In the genomic region with DNA sequence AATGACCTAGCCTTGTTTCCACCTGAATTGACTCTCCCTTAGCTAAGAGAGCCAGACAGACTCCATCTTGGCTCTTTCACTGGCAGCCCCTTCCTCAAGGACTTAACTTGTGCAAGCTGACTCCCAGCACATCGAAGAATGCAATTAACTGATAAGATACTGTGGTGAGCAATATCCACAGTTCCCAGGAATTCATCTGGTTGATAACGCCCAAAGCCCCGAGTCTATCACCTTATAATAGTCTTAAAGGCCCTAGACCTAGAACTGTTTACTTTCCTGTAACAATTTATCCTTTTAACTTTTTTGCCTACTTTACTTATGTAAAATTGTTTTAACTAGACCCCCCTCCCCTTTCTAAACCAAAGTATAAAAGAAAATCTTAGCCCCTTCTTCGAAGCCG, we compare ENCODE assay signal across 6 cellular contexts.
A peak's percentile ranks its signal among the peaks of the same experiment; 100 is the strongest.
DNase-seq lines count a peak whose midpoint lies in the region; ATAC-seq and TF ChIP-seq lines count a peak whose summit lies in the region.
"Not testable (repeated sequence)": the region's sequence is repeated elsewhere in the genome, so short reads cannot be mapped to it uniquely, and the experiment has no call there.

No MANE protein-coding gene starts in this region.

- peaks cover 23% of the 10 kb centered on the region for H3K4me1 Mint-ChIP-seq in central memory CD8-positive, alpha-beta T cell
- H3K4me1 Mint-ChIP-seq in endodermal cell, result peaks cover 47% of the 10 kb centered on the region
- H3K4me1 Mint-ChIP-seq in stimulated activated naive CD8-positive, alpha-beta T cell treated with anti-CD3 and anti-CD28 coated beads, Interleukin-15, Interleukin-2, amounts not matched to agents 100 ng/mL and 50 ng/mL, for 24 hours (ENCODE audit: low read depth), result peaks cover 14% of the 10 kb centered on the region

- H2BK15ac ChIP-seq in mesendoderm (replicated peaks; ENCODE audit: low read depth), result not testable (repeated sequence)

- H3K27ac ChIP-seq in endodermal cell (ENCODE audit: low read depth, low read length) (peak overlapping the region; percentile 41), hepatocyte (peak overlapping the region; percentile 74), mesendoderm (ENCODE audit: low read depth, low read length) (peak overlapping the region; percentile 60)

- H3K4me3 Mint-ChIP-seq in central memory CD8-positive, alpha-beta T cell; endodermal cell; stimulated activated naive CD8-positive, alpha-beta T cell treated with anti-CD3 and anti-CD28 coated beads, Interleukin-15, Interleukin-2, amounts not matched to agents 100 ng/mL and 50 ng/mL, for 24 hours: not testable (repeated sequence)

- H3K36me3 Mint-ChIP-seq in central memory CD8-positive, alpha-beta T cell (ENCODE audit: insufficient read depth), result peaks cover 19% of the 10 kb centered on the region
- H3K36me3 Mint-ChIP-seq in endodermal cell (ENCODE audit: low read depth), result peaks cover 59% of the 10 kb centered on the region
- H3K36me3 Mint-ChIP-seq in stimulated activated naive CD8-positive, alpha-beta T cell treated with anti-CD3 and anti-CD28 coated beads, Interleukin-15, Interleukin-2, amounts not matched to agents 100 ng/mL and 50 ng/mL, for 24 hours (ENCODE audit: low read depth), result not testable (repeated sequence)

- H3K27me3 Mint-ChIP-seq in central memory CD8-positive, alpha-beta T cell; endodermal cell (ENCODE audit: insufficient read depth); stimulated activated naive CD8-positive, alpha-beta T cell treated with anti-CD3 and anti-CD28 coated beads, Interleukin-15, Interleukin-2, amounts not matched to agents 100 ng/mL and 50 ng/mL, for 24 hours: not testable (repeated sequence)

- H3K9me3 ChIP-seq in endodermal cell (ENCODE audit: control insufficient read depth, low read length), result peaks cover 14% of the 10 kb centered on the region
- not testable (repeated sequence) for H3K9me3 ChIP-seq in hepatocyte (ENCODE audit: low read depth)

- H3K4me3 ChIP-seq in endodermal cell (ENCODE audit: low read length); hepatocyte; mesendoderm (ENCODE audit: low read length): not testable (repeated sequence)

- not testable (repeated sequence) for H3K56ac ChIP-seq in mesendoderm (ENCODE audit: low read length)

- not testable (repeated sequence) for H3K18ac ChIP-seq in mesendoderm (ENCODE audit: low read length)

- not testable (repeated sequence) for H3K9me2 ChIP-seq in hepatocyte (replicated peaks; ENCODE audit: insufficient read depth)

- WGBS in endodermal cell (ENCODE audit: insufficient coverage in 1 of 2, insufficient read length in 1 of 2), 2 experiments, result 60 to 67% methylated on average over 2 to 5 of the region's 5 CpGs
- 31% methylated on average over 5 of the region's 5 CpGs for WGBS in hepatocyte (ENCODE audit: low lambda C conversion rate, missing lambda C conversion rate)
- no CpG with 5 or more reads among the region's 5 CpGs for WGBS in mesendoderm (ENCODE audit: extremely low coverage, insufficient coverage, low lambda C conversion rate)

- peak overlapping the region; percentile 43 for H3K9ac ChIP-seq in endodermal cell (ENCODE audit: extremely low read depth, low read length, poor library complexity, severe bottlenecking)
- not testable (repeated sequence) for H3K9ac ChIP-seq in mesendoderm (ENCODE audit: low read length)

- not testable (repeated sequence) for H3K23ac ChIP-seq in mesendoderm (ENCODE audit: low read length)

- H3K9me3 Mint-ChIP-seq in central memory CD8-positive, alpha-beta T cell; stimulated activated naive CD8-positive, alpha-beta T cell treated with anti-CD3 and anti-CD28 coated beads, Interleukin-15, Interleukin-2, amounts not matched to agents 100 ng/mL and 50 ng/mL, for 24 hours: not testable (repeated sequence)
- peaks cover 71% of the 10 kb centered on the region for H3K9me3 Mint-ChIP-seq in endodermal cell

- H4K5ac ChIP-seq in mesendoderm (ENCODE audit: low read length), result not testable (repeated sequence)

- not testable (repeated sequence) for H4K8ac ChIP-seq in mesendoderm (ENCODE audit: low read depth, low read length)

- TF ChIP-seq CTCF in endodermal cell (conservative IDR thresholded peaks at IDR 0.05); hepatocyte (IDR thresholded peaks at IDR 0.05; ENCODE audit: poor library complexity): not testable (repeated sequence)

- H3K4me2 ChIP-seq in hepatocyte, result peak overlapping the region; percentile 35
- H3K4me2 ChIP-seq in mesendoderm (ENCODE audit: low read length), result not testable (repeated sequence)

- H2AFZ ChIP-seq in hepatocyte, result not testable (repeated sequence)

- H3K36me3 ChIP-seq in endodermal cell (ENCODE audit: control insufficient read depth, insufficient read depth, low read length), result peaks cover 18% of the 10 kb centered on the region
- H3K36me3 ChIP-seq in hepatocyte (replicated peaks; ENCODE audit: insufficient read depth, low read depth); mesendoderm (ENCODE audit: control insufficient read depth, insufficient read depth, low read length): not testable (repeated sequence)

- not testable (repeated sequence) for H2BK5ac ChIP-seq in mesendoderm (ENCODE audit: low read length)

- not testable (repeated sequence) for H2AK5ac ChIP-seq in mesendoderm (ENCODE audit: low read length)

- H3K79me1 ChIP-seq in mesendoderm (ENCODE audit: low read length), result not testable (repeated sequence)

- not testable (repeated sequence) for H4K20me1 ChIP-seq in hepatocyte (ENCODE audit: insufficient read depth, poor library complexity, severe bottlenecking)

- not testable (repeated sequence) for H3K27me3 ChIP-seq in endodermal cell (ENCODE audit: control insufficient read depth, insufficient read depth, low read length, poor library complexity, severe bottlenecking); hepatocyte; mesendoderm (ENCODE audit: insufficient read depth, low read length, poor library complexity)

- H2BK120ac ChIP-seq in mesendoderm (ENCODE audit: low read depth, low read length), result not testable (repeated sequence)

- DNase-seq in amniotic epithelial cell (ENCODE audit: low read depth) (peak; percentile 65), mesendoderm (peak; percentile 90)
- not testable (repeated sequence) for DNase-seq in central memory CD8-positive, alpha-beta T cell (ENCODE audit: low spot score in 2 of 2); endodermal cell; hepatocyte (ENCODE audit: low spot score)

- peak overlapping the region; percentile 99 for H3K27ac Mint-ChIP-seq in central memory CD8-positive, alpha-beta T cell (ENCODE audit: low read depth)
- H3K27ac Mint-ChIP-seq in endodermal cell, result peak overlapping the region; percentile 86
- H3K27ac Mint-ChIP-seq in stimulated activated naive CD8-positive, alpha-beta T cell treated with anti-CD3 and anti-CD28 coated beads, Interleukin-15, Interleukin-2, amounts not matched to agents 100 ng/mL and 50 ng/mL, for 24 hours, result peak overlapping the region; percentile 1

- not testable (repeated sequence) for H3K4me1 ChIP-seq in endodermal cell (ENCODE audit: control insufficient read depth, insufficient read depth, low read length); mesendoderm (ENCODE audit: control insufficient read depth, low read depth, low read length)
- H3K4me1 ChIP-seq in hepatocyte (ENCODE audit: insufficient read depth), result peaks cover 12% of the 10 kb centered on the region

- not testable (repeated sequence) for ATAC-seq in central memory CD8-positive, alpha-beta T cell (replicated peaks; ENCODE audit: extremely low read depth, poor library complexity, severe bottlenecking)

- H3K79me2 ChIP-seq in hepatocyte; mesendoderm (ENCODE audit: control insufficient read depth, insufficient read depth, low read length): not testable (repeated sequence)

- not testable (repeated sequence) for H3K4ac ChIP-seq in mesendoderm (ENCODE audit: low read depth, low read length)

Comparison
In these comparisons a context has a peak if more than half of its experiments do, and no peak if none do; other contexts are left out.
1. H3K27ac Mint-ChIP-seq: peak in every context shown above with its lines; median percentile 99 in central memory CD8-positive, alpha-beta T cell; 86 in endodermal cell; 1 in stimulated activated naive CD8-positive, alpha-beta T cell treated with anti-CD3 and anti-CD28 coated beads, Interleukin-15, Interleukin-2, amounts not matched to agents 100 ng/mL and 50 ng/mL, for 24 hours.